ENCODE assay signal across 15 cellular contexts in genomic region chr15:80155001-80155377, GRCh38. TPM values are rescaled to one million over a fixed set of nuclear protein-coding genes. Genes with fewer than 3 reads are reported as not detected.
DNase-seq lines count a peak whose midpoint lies in the region; ATAC-seq and TF ChIP-seq lines count a peak whose summit lies in the region.
"Had no signal": no experiment of that assay in that cellular context is flagged by ENCODE, and none has a peak within 500 bp of the region (broad histone marks: within the 10 kb centered on the region; RNA-seq: fewer than 3 reads in every experiment).

No MANE protein-coding gene starts in this region.

- POLR2A ChIA-PET in CD8-positive, alpha-beta T cell (lab: Charles Lee): no interaction called here

- H3K9me3 ChIP-seq in CD8-positive, alpha-beta T cell (ENCODE audit: low read length): no peaks in the 10 kb centered on the region
- no peaks in the 10 kb centered on the region for H3K9me3 ChIP-seq in OCI-LY3 (ENCODE audit: insufficient read depth, low read length)
- H3K9me3 ChIP-seq: BLaER1 had no signal

- no peak for TF ChIP-seq CTCF in CD8-positive, alpha-beta T cell (IDR thresholded peaks at IDR 0.05)
- TF ChIP-seq CTCF in OCI-LY3 (IDR thresholded peaks at IDR 0.05; ENCODE audit: low read depth, low read length): no peak
- TF ChIP-seq CTCF in brain (conservative IDR thresholded peaks at IDR 0.05): no peak
- TF ChIP-seq CTCF in nephron (IDR thresholded peaks at IDR 0.05; ENCODE audit: unreplicated experiment in 3 of 3): no peak

- H3K4me1 ChIP-seq in CD8-positive, alpha-beta T cell (ENCODE audit: insufficient read depth, low read length): peaks cover 14% of the 10 kb centered on the region
- H3K4me1 ChIP-seq in OCI-LY3 (ENCODE audit: low read length): peaks cover 30% of the 10 kb centered on the region

- peak overlapping the region; percentile 36; the same call in 1 of the 2 replicates for H3K9ac ChIP-seq in OCI-LY3 (ENCODE audit: low read length)
- H3K9ac ChIP-seq: BLaER1 had no signal

- H3K4me3 ChIP-seq in CD8-positive, alpha-beta T cell (ENCODE audit: low read depth, low read length): no peak overlapping the region
- peak overlapping the region; percentile 66 for H3K4me3 ChIP-seq in OCI-LY3 (ENCODE audit: low read length)
- H3K4me3 ChIP-seq: BLaER1 had no signal

- no peaks in the 10 kb centered on the region for H3K36me3 ChIP-seq in CD8-positive, alpha-beta T cell (ENCODE audit: insufficient read depth, low read length)
- H3K36me3 ChIP-seq in OCI-LY3 (replicated peaks; ENCODE audit: low read depth, low read length): no peaks in the 10 kb centered on the region

- H3K27ac Mint-ChIP-seq in CD8-positive, alpha-beta T cell: no peak overlapping the region
- H3K27ac Mint-ChIP-seq in brain: peak overlapping the region in 1 of 5 experiments; percentile 89
- H3K27ac Mint-ChIP-seq in nephron: peak overlapping the region; percentile 28 to 93 (median 48)
- H3K27ac Mint-ChIP-seq: activated CD4-positive, alpha-beta T cell treated with anti-CD3 and anti-CD28 coated beads, Interleukin-2, amount 10 ng/mL, durations not matched to agents 7 days and 5 days had no signal

- no peaks in the 10 kb centered on the region for H4K20me1 ChIP-seq in OCI-LY3 (ENCODE audit: insufficient read depth, low read length)
- H4K20me1 ChIP-seq: BLaER1 had no signal

- H2AFZ ChIP-seq in OCI-LY3 (ENCODE audit: low read depth, low read length): no peak overlapping the region

- no peaks in the 10 kb centered on the region for H3K79me2 ChIP-seq in OCI-LY3 (ENCODE audit: low read length)

- no peak overlapping the region for H3K27ac ChIP-seq in CD8-positive, alpha-beta T cell (ENCODE audit: low read depth, low read length)
- peak overlapping the region; percentile 27; the same call in 1 of the 2 replicates for H3K27ac ChIP-seq in OCI-LY3 (ENCODE audit: low read length)
- H3K27ac ChIP-seq: BLaER1 had no signal

- DNase-seq in CD8-positive, alpha-beta T cell: no peak
- DNase-seq in RPMI8226 (no peak), GDM1 (lab: John Stamatoyannopoulos, UW) (no peak), Right ventricle myocardium inferior (ENCODE audit: missing footprints) (no peak)
- DNase-seq: activated CD4-positive, alpha-beta T cell treated with anti-CD3 and anti-CD28 coated beads, Interleukin-2, amount 10 ng/mL, durations not matched to agents 7 days and 5 days; H7; MM.1S; NCI-H2171; stimulated activated CD4-positive, alpha-beta T cell treated with anti-CD3 and anti-CD28 coated beads, Interleukin-4, amount 100 ng/mL, for 24 hours; stimulated activated naive CD4-positive, alpha-beta T cell had no signal

- H3K9me3 Mint-ChIP-seq in CD8-positive, alpha-beta T cell: no peaks in the 10 kb centered on the region
- H3K9me3 Mint-ChIP-seq in brain (no peaks in the 10 kb centered on the region), nephron (no peaks in the 10 kb centered on the region)
- H3K9me3 Mint-ChIP-seq: activated CD4-positive, alpha-beta T cell treated with anti-CD3 and anti-CD28 coated beads, Interleukin-2, amount 10 ng/mL, durations not matched to agents 7 days and 5 days had no signal

- peak overlapping the region; percentile 86 for H3K4me2 ChIP-seq in OCI-LY3 (ENCODE audit: low read length)

- intact Hi-C loops in CD8-positive, alpha-beta T cell (cut with DNase I, micrococcal nuclease): no loop called here
- intact Hi-C loops in Right ventricle myocardium inferior (cut with DNase I): no loop called here

- H3K4me1 Mint-ChIP-seq in CD8-positive, alpha-beta T cell (ENCODE audit: low read depth): peaks cover 20% of the 10 kb centered on the region
- peaks cover 45% of the 10 kb centered on the region for H3K4me1 Mint-ChIP-seq in brain
- H3K4me1 Mint-ChIP-seq in nephron: peaks cover 40% of the 10 kb centered on the region

- H3K4me3 Mint-ChIP-seq in CD8-positive, alpha-beta T cell: peak overlapping the region; percentile 31
- peak overlapping the region; percentile 87 to 96 (median 90) for H3K4me3 Mint-ChIP-seq in brain
- peak overlapping the region; percentile 93 to 96 (median 95) for H3K4me3 Mint-ChIP-seq in nephron
- H3K4me3 Mint-ChIP-seq: activated CD4-positive, alpha-beta T cell treated with anti-CD3 and anti-CD28 coated beads, Interleukin-2, amount 10 ng/mL, durations not matched to agents 7 days and 5 days had no signal

- no peaks in the 10 kb centered on the region for H3K27me3 Mint-ChIP-seq in CD8-positive, alpha-beta T cell (ENCODE audit: low read depth)
- peaks cover 12% of the 10 kb centered on the region for H3K27me3 Mint-ChIP-seq in brain
- H3K27me3 Mint-ChIP-seq in nephron (ENCODE audit: low read depth): no peaks in the 10 kb centered on the region
- H3K27me3 Mint-ChIP-seq: activated CD4-positive, alpha-beta T cell treated with anti-CD3 and anti-CD28 coated beads, Interleukin-2, amount 10 ng/mL, durations not matched to agents 7 days and 5 days had no signal

- CTCF ChIA-PET in CD8-positive, alpha-beta T cell (lab: Charles Lee): interaction anchor here (0.6 kb wide), 1 partner anchor 18 kb away, joined by 3 read pairs; no protein-coding TSS in a partner anchor

- ATAC-seq in CD8-positive, alpha-beta T cell: no peak
- ATAC-seq in Right ventricle myocardium inferior (no peak), HG02973 (IDR thresholded peaks at IDR 0.05; ENCODE audit: unreplicated experiment) (no peak)

- H3K36me3 Mint-ChIP-seq in CD8-positive, alpha-beta T cell: peaks cover 9% of the 10 kb centered on the region
- no peaks in the 10 kb centered on the region for H3K36me3 Mint-ChIP-seq in brain
- H3K36me3 Mint-ChIP-seq in nephron (ENCODE audit: low read depth): peaks cover 11% of the 10 kb centered on the region

- no peaks in the 10 kb centered on the region for H3K27me3 ChIP-seq in CD8-positive, alpha-beta T cell (ENCODE audit: insufficient read depth, low read length)
- H3K27me3 ChIP-seq in OCI-LY3 (ENCODE audit: low read depth, low read length): peaks cover 5% of the 10 kb centered on the region; the same call in 1 of the 2 replicates
- H3K27me3 ChIP-seq: BLaER1 had no signal

RNA-seq across cellular contexts. Expression of gene FAH, which starts 2.2 kb away (rescaled TPM):
- 1 to 10 TPM; 1.9 to 2.2 TPM for total RNA-seq in CD8-positive, alpha-beta T cell
- polyA plus RNA-seq in brain (ENCODE audit: insufficient read depth, low read depth, low replicate concordance): 5.0 TPM
- total RNA-seq in Right ventricle myocardium inferior: 25.5 TPM

Comparison
In these comparisons a context has a peak if more than half of its experiments do, and no peak if none do; other contexts are left out.
1. H3K4me3 Mint-ChIP-seq: peak in every context shown above with its lines; median percentile 95 in nephron; 90 in brain; 31 in CD8-positive, alpha-beta T cell.